23 cellular contexts compared by ENCODE assay signal in the genomic region with DNA sequence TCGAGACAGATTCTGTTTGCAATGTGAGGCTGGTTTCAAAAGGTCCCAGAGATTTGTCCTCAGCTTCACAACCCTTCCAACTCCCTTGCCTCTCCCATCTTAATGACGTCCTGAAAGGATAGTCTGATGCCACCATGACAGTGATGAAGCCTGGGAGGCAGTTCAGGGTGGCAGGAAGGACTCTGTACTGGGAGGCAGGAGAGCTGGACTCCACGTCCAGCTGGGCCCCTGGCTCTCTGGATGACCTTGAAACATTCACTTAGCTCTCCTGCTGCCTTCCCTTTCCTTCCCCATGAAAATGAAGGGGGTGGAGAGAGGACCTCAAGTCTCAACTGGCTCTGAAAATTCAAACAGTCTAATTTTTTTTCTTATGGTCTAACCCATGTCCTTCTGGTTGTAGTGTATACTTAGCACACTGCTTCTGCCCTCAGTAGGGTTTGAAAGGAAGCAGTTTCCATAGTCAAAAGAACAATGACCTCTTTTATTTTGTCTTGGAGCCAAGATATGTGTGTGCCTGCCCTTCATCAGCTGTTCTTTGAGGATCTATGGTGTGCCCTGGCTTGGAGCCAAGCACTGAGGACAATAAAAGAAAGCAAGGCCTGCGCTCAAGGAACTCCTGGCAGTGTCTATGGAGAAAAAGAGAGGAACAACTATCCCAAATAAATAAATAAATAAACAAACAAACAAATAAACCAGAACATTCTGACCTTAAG.
DNase-seq lines count a peak whose midpoint lies in the region; ATAC-seq and TF ChIP-seq lines count a peak whose summit lies in the region.
"Had no signal": no experiment of that assay in that cellular context is flagged by ENCODE, and none has a peak within 500 bp of the region (broad histone marks: within the 10 kb centered on the region; RNA-seq: fewer than 3 reads in every experiment).

No MANE protein-coding gene starts in this region.

- TF ChIP-seq CTCF in choroid plexus epithelial cell (conservative IDR thresholded peaks at IDR 0.05; ENCODE audit: low read depth, low read length), result no peak
- no peak for TF ChIP-seq CTCF in esophagus squamous epithelium (IDR thresholded peaks at IDR 0.05)

- TF ChIP-seq POLR2A in esophagus squamous epithelium (IDR thresholded peaks at IDR 0.05), result no peak

- H3K27me3 ChIP-seq in esophagus squamous epithelium, result no peaks in the 10 kb centered on the region
- H3K27me3 ChIP-seq: BLaER1 treated with 17β-estradiol and CSF1 and Interleukin-3, amounts not matched to agents 10 nM and 100 nM; right lobe of liver; upper lobe of left lung had no signal

- in situ Hi-C loops in G401 (cut with HindIII; ENCODE audit: low sequenced_read_pairs), result no loop called here

- no peaks in the 10 kb centered on the region for H3K36me3 ChIP-seq in esophagus squamous epithelium
- H3K36me3 ChIP-seq: BLaER1 treated with 17β-estradiol and CSF1 and Interleukin-3, amounts not matched to agents 10 nM and 100 nM; right lobe of liver; upper lobe of left lung had no signal

- H3K27ac ChIP-seq in esophagus squamous epithelium, result no peak overlapping the region
- H3K27ac ChIP-seq: BLaER1 treated with 17β-estradiol and CSF1 and Interleukin-3, amounts not matched to agents 10 nM and 100 nM; right lobe of liver; SK-N-MC; upper lobe of left lung had no signal

- peak; percentile 92 for ATAC-seq in left ventricle myocardium superior
- ATAC-seq: activated CD8-positive, alpha-beta T cell treated with anti-CD3 and anti-CD28 coated beads for 36 hours; right lobe of liver; stimulated activated naive B cell treated with anti-CD40 and anti-IgM and Interleukin-4, amounts not matched to agents 10 μg/mL and 1 μg/mL and 100 μg/mL, for 72 hours; T-helper 17 cell had no signal

- no peaks in the 10 kb centered on the region for H3K4me1 ChIP-seq in esophagus squamous epithelium
- H3K4me1 ChIP-seq: Caco-2, right lobe of liver, upper lobe of left lung had no signal

- WGBS in esophagus squamous epithelium, 2 donors, result 45 to 51% methylated on average over 4 of the region's 4 CpGs

- H3K9me3 ChIP-seq in esophagus squamous epithelium, result no peaks in the 10 kb centered on the region
- H3K9me3 ChIP-seq: BLaER1 treated with 17β-estradiol and CSF1 and Interleukin-3, amounts not matched to agents 10 nM and 100 nM; Caco-2; right lobe of liver; upper lobe of left lung had no signal

- DNase-seq in COR-L47 (lab: John Stamatoyannopoulos, UW), result peak; percentile 8
- DNase-seq in G401 (ENCODE audit: low spot score), result peak; percentile 40
- peak; percentile 10 for DNase-seq in choroid plexus epithelial cell (ENCODE audit: low read depth)
- peak; percentile 54 for DNase-seq in left ventricle myocardium superior
- DNase-seq in activated CD8-positive, alpha-beta memory T cell treated with anti-CD3 and anti-CD28 coated beads, Interleukin-2, amount 50 U/mL, for 4 hours, result no peak
- DNase-seq in esophagus squamous epithelium (lab: John Stamatoyannopoulos, UW), result no peak
- no peak for DNase-seq in activated CD4-positive, alpha-beta T cell treated with anti-CD3 and anti-CD28 coated beads, Interleukin-2, amount 50 U/mL, for 4 hours
- DNase-seq: activated CD4-positive, CD25-positive, alpha-beta regulatory T cell treated with anti-CD3 and anti-CD28 coated beads, Interleukin-2, amount 50 U/mL, for 72 hours; activated CD8-positive, alpha-beta T cell treated with anti-CD3 and anti-CD28 coated beads for 36 hours; activated naive CD8-positive, alpha-beta T cell treated with anti-CD3 and anti-CD28 coated beads, Interleukin-2, amount 10 ng/mL, durations not matched to agents 7 days and 5 days; Caco-2; cerebellar nuclear complex; Karpas-422; mammary epithelial cell; NCI-H1694; NCI-H2227 treated with DMSO at 0.1 percent for 48 hours; posterior cingulate gyrus; right lobe of liver; stimulated activated naive B cell treated with anti-CD40 and anti-IgM and Interleukin-4, amounts not matched to agents 10 μg/mL and 1 μg/mL and 100 μg/mL, for 72 hours; T-helper 17 cell; upper lobe of left lung had no signal

- H3K4me3 ChIP-seq in choroid plexus epithelial cell (ENCODE audit: low read depth, low read length) (no peak overlapping the region), esophagus squamous epithelium (no peak overlapping the region)
- H3K4me3 ChIP-seq: BLaER1 treated with 17β-estradiol and CSF1 and Interleukin-3, amounts not matched to agents 10 nM and 100 nM; right lobe of liver; SK-N-MC; upper lobe of left lung had no signal

- intact Hi-C loops in left ventricle myocardium superior (cut with micrococcal nuclease), result no loop called here
- intact Hi-C loops in esophagus squamous epithelium (cut with DNase I), result no loop called here

Comparison
In these comparisons a context has a peak if more than half of its experiments do, and no peak if none do; other contexts are left out.
1. DNase-seq: peak in COR-L47 (single experiment), G401 (single experiment), choroid plexus epithelial cell (single experiment) and left ventricle myocardium superior (single experiment); none in activated CD8-positive, alpha-beta memory T cell treated with anti-CD3 and anti-CD28 coated beads, Interleukin-2, amount 50 U/mL, for 4 hours (single experiment), esophagus squamous epithelium (single experiment) and activated CD4-positive, alpha-beta T cell treated with anti-CD3 and anti-CD28 coated beads, Interleukin-2, amount 50 U/mL, for 4 hours (0 of 2).